ENCODE assay signal across 29 cellular contexts in genomic region chr11:107177106-107177477, GRCh38.
"Had no signal": no experiment of that assay in that cellular context is flagged by ENCODE, and none has a peak within 500 bp of the region (broad histone marks: within the 10 kb centered on the region; RNA-seq: fewer than 3 reads in every experiment).

No MANE protein-coding gene starts in this region.

- H3K9me3 ChIP-seq: lower lobe of right lung, ovary, prostate gland, sigmoid colon, tibial nerve, uterus had no signal

- H3K9me3 Mint-ChIP-seq: nephron progenitor cell, type B pancreatic cell had no signal

- DNase-seq: islet precursor cell; kidney glomerular epithelial cell; left cardiac atrium; lower lobe of right lung; mammary epithelial cell; mesendoderm; naive B cell; natural killer cell; nephron progenitor cell; ovary; retina; small intestine; stimulated activated CD4-positive, alpha-beta T cell treated with anti-CD3 and anti-CD28 coated beads, Interleukin-1b, Interleukin-23, amount 100 ng/mL, for 48 hours; stimulated activated CD4-positive, alpha-beta T cell treated with anti-CD3 and anti-CD28 coated beads, Interleukin-2, amount 100 ng/mL, for 48 hours; stimulated activated CD4-positive, alpha-beta T cell treated with anti-CD3 and anti-CD28 coated beads, Interleukin-4, amount 100 ng/mL, for 4 hours; stimulated activated CD8-positive, alpha-beta memory T cell treated with anti-CD3 and anti-CD28 coated beads, Interleukin-4, amount 100 ng/mL, for 48 hours; stimulated activated naive CD4-positive, alpha-beta T cell treated with Interleukin-2 at 50 U/mL for 16 hours; stimulated activated naive CD8-positive, alpha-beta T cell treated with anti-CD3 and anti-CD28 coated beads, Interleukin-15, amount 100 ng/mL, for 72 hours; substantia nigra; uterus had no signal

- H3K27ac ChIP-seq: hepatocyte, lower lobe of right lung, ovary, prostate gland, sigmoid colon, tibial nerve, uterus had no signal

- ATAC-seq: left cardiac atrium; left lobe of liver; lower lobe of right lung; natural killer cell; right cardiac atrium; stimulated activated memory B cell treated with anti-CD40 and anti-IgM and Interleukin-4, amounts not matched to agents 10 μg/mL and 1 μg/mL and 100 μg/mL, for 72 hours; stimulated activated naive CD8-positive, alpha-beta T cell treated with anti-CD3 and anti-CD28 coated beads, Interleukin-15, amount 100 ng/mL, for 72 hours had no signal

- H3K4me1 ChIP-seq: lower lobe of right lung, prostate gland, sigmoid colon, tibial nerve, uterus had no signal

- H3K27me3 ChIP-seq: hepatocyte, ovary, sigmoid colon, tibial nerve, uterus had no signal

- H3K27ac Mint-ChIP-seq: mesothelial cell of epicardium; naive B cell; natural killer cell; nephron progenitor cell; stimulated activated memory B cell treated with anti-CD40 and anti-IgM and Interleukin-4, amounts not matched to agents 10 μg/mL and 1 μg/mL and 100 μg/mL, for 72 hours; stimulated activated naive CD8-positive, alpha-beta T cell treated with anti-CD3 and anti-CD28 coated beads, Interleukin-15, amount 100 ng/mL, for 72 hours; type B pancreatic cell had no signal

- H3K4me1 Mint-ChIP-seq: naive B cell; natural killer cell; nephron progenitor cell; stimulated activated memory B cell treated with anti-CD40 and anti-IgM and Interleukin-4, amounts not matched to agents 10 μg/mL and 1 μg/mL and 100 μg/mL, for 72 hours; stimulated activated naive CD8-positive, alpha-beta T cell treated with anti-CD3 and anti-CD28 coated beads, Interleukin-15, amount 100 ng/mL, for 72 hours had no signal

- H2AFZ ChIP-seq: hepatocyte had no signal

- H3K27me3 Mint-ChIP-seq: naive B cell; stimulated activated memory B cell treated with anti-CD40 and anti-IgM and Interleukin-4, amounts not matched to agents 10 μg/mL and 1 μg/mL and 100 μg/mL, for 72 hours; stimulated activated naive CD8-positive, alpha-beta T cell treated with anti-CD3 and anti-CD28 coated beads, Interleukin-15, amount 100 ng/mL, for 72 hours; type B pancreatic cell had no signal

- H3K4me3 ChIP-seq: hepatocyte, lower lobe of right lung, ovary, prostate gland, sigmoid colon, tibial nerve, uterus had no signal

- H3K4me3 Mint-ChIP-seq: mesothelial cell of epicardium; naive B cell; natural killer cell; nephron progenitor cell; stimulated activated memory B cell treated with anti-CD40 and anti-IgM and Interleukin-4, amounts not matched to agents 10 μg/mL and 1 μg/mL and 100 μg/mL, for 72 hours; stimulated activated naive CD8-positive, alpha-beta T cell treated with anti-CD3 and anti-CD28 coated beads, Interleukin-15, amount 100 ng/mL, for 72 hours; type B pancreatic cell had no signal

- H3K4me2 ChIP-seq: hepatocyte had no signal

- H3K79me2 ChIP-seq: hepatocyte had no signal

- H3K36me3 Mint-ChIP-seq: mesothelial cell of epicardium; naive B cell; natural killer cell; stimulated activated memory B cell treated with anti-CD40 and anti-IgM and Interleukin-4, amounts not matched to agents 10 μg/mL and 1 μg/mL and 100 μg/mL, for 72 hours; type B pancreatic cell had no signal

- H3K36me3 ChIP-seq: lower lobe of right lung, ovary, prostate gland, sigmoid colon, tibial nerve, uterus had no signal
